In the genomic region with DNA sequence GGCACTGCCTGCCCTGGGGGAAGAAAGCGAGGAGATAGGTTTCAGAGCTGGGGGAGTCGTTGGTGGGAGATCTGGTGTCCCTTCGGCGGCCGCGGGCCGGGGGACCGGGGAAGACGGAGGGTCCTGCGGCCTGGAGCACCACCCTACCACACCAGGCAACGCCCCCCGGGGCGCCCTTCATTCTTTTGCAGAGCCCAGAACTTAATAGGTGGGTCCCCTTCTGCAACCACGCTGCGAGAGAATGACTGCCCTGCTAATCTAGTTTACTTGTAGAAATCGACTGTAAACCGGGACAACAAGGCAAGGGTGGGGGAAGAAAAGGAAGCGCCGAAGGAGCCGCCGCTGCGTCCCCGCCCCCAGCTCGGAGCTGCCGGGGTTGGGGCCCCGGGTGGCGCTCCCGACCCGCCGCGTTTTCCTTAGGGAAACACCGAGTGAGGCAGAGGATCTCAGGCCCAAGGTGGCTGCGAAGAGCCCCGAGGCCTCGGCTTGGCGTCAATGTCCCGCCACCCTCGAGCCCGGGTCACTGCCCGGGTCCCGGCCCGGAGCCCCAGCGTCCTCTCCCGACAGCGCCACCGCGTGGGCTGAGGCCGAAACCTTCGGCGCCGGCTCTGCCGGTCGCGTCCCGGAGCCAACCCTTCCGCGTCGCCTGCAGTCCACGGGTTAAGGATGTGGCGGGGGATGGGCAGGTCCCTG, we compare ENCODE assay signal across 1 cellular context.
TF ChIP-seq lines count a peak whose summit lies in the region.

No MANE protein-coding gene starts in this region.

TF ChIP-seq in SK-N-SH, 30 proteins besides CTCF, POLR2A, EP300 and RAD21 (continued from another document):
- TF ChIP-seq, protein P1, sequence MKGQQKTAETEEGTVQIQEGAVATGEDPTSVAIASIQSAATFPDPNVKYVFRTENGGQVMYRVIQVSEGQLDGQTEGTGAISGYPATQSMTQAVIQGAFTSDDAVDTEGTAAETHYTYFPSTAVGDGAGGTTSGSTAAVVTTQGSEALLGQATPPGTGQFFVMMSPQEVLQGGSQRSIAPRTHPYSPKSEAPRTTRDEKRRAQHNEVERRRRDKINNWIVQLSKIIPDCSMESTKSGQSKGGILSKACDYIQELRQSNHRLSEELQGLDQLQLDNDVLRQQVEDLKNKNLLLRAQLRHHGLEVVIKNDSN (IDR thresholded peaks at IDR 0.05; ENCODE audit: borderline replicate concordance, low read depth) = no peak
- no peak for TF ChIP-seq FOXJ3 (CRISPR knock-in tag; IDR thresholded peaks at IDR 0.05)
- peak; percentile 50 for TF ChIP-seq SMC3 (IDR thresholded peaks at IDR 0.05; ENCODE audit: low read depth, low read length)
- TF ChIP-seq NRF1 (IDR thresholded peaks at IDR 0.05; ENCODE audit: low read depth, low read length) = no peak
- TF ChIP-seq SIN3A (IDR thresholded peaks at IDR 0.05; ENCODE audit: borderline replicate concordance, low read depth, low read length) = no peak
